Comparison of ENCODE assay signal across 1 cellular context in genomic region chr1:161196521-161197451, GRCh38.
TF ChIP-seq lines count a peak whose summit lies in the region.

No MANE protein-coding gene starts in this region.

TF ChIP-seq in HEK293T, 16 proteins besides CTCF, POLR2A, EP300 and RAD21 (continued from another document):
- TF ChIP-seq, protein P1, sequence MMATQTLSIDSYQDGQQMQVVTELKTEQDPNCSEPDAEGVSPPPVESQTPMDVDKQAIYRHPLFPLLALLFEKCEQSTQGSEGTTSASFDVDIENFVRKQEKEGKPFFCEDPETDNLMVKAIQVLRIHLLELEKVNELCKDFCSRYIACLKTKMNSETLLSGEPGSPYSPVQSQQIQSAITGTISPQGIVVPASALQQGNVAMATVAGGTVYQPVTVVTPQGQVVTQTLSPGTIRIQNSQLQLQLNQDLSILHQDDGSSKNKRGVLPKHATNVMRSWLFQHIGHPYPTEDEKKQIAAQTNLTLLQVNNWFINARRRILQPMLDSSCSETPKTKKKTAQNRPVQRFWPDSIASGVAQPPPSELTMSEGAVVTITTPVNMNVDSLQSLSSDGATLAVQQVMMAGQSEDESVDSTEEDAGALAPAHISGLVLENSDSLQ (IDR thresholded peaks at IDR 0.05) = no peak
- TF ChIP-seq ZNF384 (IDR thresholded peaks at IDR 0.05) (no peak), NFRKB (IDR thresholded peaks at IDR 0.05) (no peak)
